ENCODE assay signal across 21 cellular contexts in genomic region chr2:74886811-74887210, GRCh38. TPM values are rescaled to one million over a fixed set of nuclear protein-coding genes. Genes with fewer than 3 reads are reported as not detected.
DNase-seq lines count a peak whose midpoint lies in the region; ATAC-seq, FAIRE-seq and TF ChIP-seq lines count a peak whose summit lies in the region.
"Had no signal": no experiment of that assay in that cellular context is flagged by ENCODE, and none has a peak within 500 bp of the region (broad histone marks: within the 10 kb centered on the region; RNA-seq: fewer than 3 reads in every experiment).

No MANE protein-coding gene starts in this region.

- no peak for TF ChIP-seq RAD21 in GM12878 (IDR thresholded peaks at IDR 0.05; ENCODE audit: insufficient read depth, low read depth, low read length)

- no peaks in the 10 kb centered on the region for H3K4me1 ChIP-seq in OCI-LY7 (ENCODE audit: insufficient read depth, low read length, poor library complexity, severe bottlenecking)
- H3K4me1 ChIP-seq in GM12878 (ENCODE audit: control insufficient read depth, insufficient read depth, low read length), result no peaks in the 10 kb centered on the region
- H3K4me1 ChIP-seq: right atrium auricular region had no signal

- H3K36me3 Mint-ChIP-seq in activated T-cell treated with anti-CD3 and anti-CD28 coated beads, Interleukin-2, amount 50 U/mL, for 24 hours (ENCODE audit: low read depth), result peaks cover 97% of the 10 kb centered on the region
- H3K36me3 Mint-ChIP-seq in activated T-cell treated with anti-CD3 and anti-CD28 coated beads, Interleukin-2, amount 50 U/mL, for 4 hours (ENCODE audit: insufficient read depth), result peaks cover 74% of the 10 kb centered on the region

- no peaks in the 10 kb centered on the region for H3K27me3 ChIP-seq in GM12878 (replicated peaks in 1 of 2; ENCODE audit: control insufficient read depth in 2 of 2, insufficient read depth in 2 of 2, low read length in 1 of 2)
- H3K27me3 ChIP-seq: right atrium auricular region had no signal

- TF ChIP-seq CTCF in OCI-LY7 (conservative IDR thresholded peaks at IDR 0.05; ENCODE audit: low read length) (peak; percentile 46), GM12878 (IDR thresholded peaks at IDR 0.05 in 2 of 3, conservative IDR thresholded peaks at IDR 0.05 in 1 of 3; ENCODE audit: control insufficient read depth in 2 of 3, extremely low read depth in 1 of 3, insufficient read depth in 1 of 3, low read depth in 3 of 3, low read length in 3 of 3) (0 out of 6 replicates have a peak, but pooled peaks of 1 of the 3 experiments have one; percentile 8)

- BruUV-seq in OCI-LY7 (replicated peaks; lab: Mats Ljungman, UMichigan) (no TSS peak), GM12878 (replicated peaks; lab: Mats Ljungman, UMichigan) (no TSS peak)

- H3K4me3 Mint-ChIP-seq in activated T-cell treated with anti-CD3 and anti-CD28 coated beads, Interleukin-2, amount 50 U/mL, for 24 hours, result no peak overlapping the region
- no peak overlapping the region for H3K4me3 Mint-ChIP-seq in activated T-cell treated with anti-CD3 and anti-CD28 coated beads, Interleukin-2, amount 50 U/mL, for 4 hours
- H3K4me3 Mint-ChIP-seq: stimulated activated naive CD8-positive, alpha-beta T cell treated with anti-CD3 and anti-CD28 coated beads, Interleukin-15, Interleukin-2, amounts not matched to agents 100 ng/mL and 50 ng/mL, for 24 hours had no signal

- H3K4me2 ChIP-seq in OCI-LY7 (ENCODE audit: low read length) (no peak overlapping the region), GM12878 (ENCODE audit: control insufficient read depth, insufficient read depth) (no peak overlapping the region)

- no peak for DNase-seq in activated T-cell treated with anti-CD3 and anti-CD28 coated beads, Interleukin-2, amount 50 U/mL, for 24 hours
- DNase-seq in activated T-cell treated with anti-CD3 and anti-CD28 coated beads, Interleukin-2, amount 50 U/mL, for 4 hours, result no peak
- DNase-seq in OCI-LY7 (ENCODE audit: low spot score), result no peak
- DNase-seq in GM12878 (ENCODE audit: low read depth, low spot score), result no peak
- DNase-seq in stimulated activated CD8-positive, alpha-beta memory T cell treated with anti-CD3 and anti-CD28 coated beads, Interleukin-4, amount 100 ng/mL, for 48 hours, result peak; percentile 20
- DNase-seq in NCI-H128 (lab: John Stamatoyannopoulos, UW; ENCODE audit: unreplicated experiment), result no peak
- DNase-seq in NCI-H1092 (lab: John Stamatoyannopoulos, UW), result no peak
- no peak for DNase-seq in HUDEP-2 (lab: John Stamatoyannopoulos, UW; ENCODE audit: unreplicated experiment in 76 of 76)
- DNase-seq: activated effector memory CD4-positive, alpha-beta T cell treated with Interleukin-2 at 50 U/mL for 16 hours; amygdala; KBM-7; left colon; mucosa of descending colon; NCI-H1105 treated with DMSO at 0.1 percent for 48 hours; NCI-H2171 treated with DMSO at 0.1 percent for 48 hours; T-helper 1 cell had no signal

- no peaks in the 10 kb centered on the region for H3K79me2 ChIP-seq in OCI-LY7 (ENCODE audit: insufficient read depth, low read depth, low read length)
- H3K79me2 ChIP-seq in GM12878 (ENCODE audit: control insufficient read depth, insufficient read depth, low read length), result no peaks in the 10 kb centered on the region

- POLR2A ChIA-PET in OCI-LY7 (lab: Charles Lee), result no interaction called here
- POLR2A ChIA-PET in GM12878 (lab: Charles Lee), result no interaction called here

- no peak for ATAC-seq in activated T-cell treated with anti-CD3 and anti-CD28 coated beads, Interleukin-2, amount 50 U/mL, for 4 hours
- ATAC-seq in GM12878, result no peak
- ATAC-seq: left colon, mucosa of descending colon had no signal

- in situ Hi-C loops in GM12878 (cut with MboI), result no loop called here

- TF ChIP-seq POLR2A in GM12878 (IDR thresholded peaks at IDR 0.05; ENCODE audit: low read depth, low read length), result no peak

- no peaks in the 10 kb centered on the region for H3K4me1 Mint-ChIP-seq in activated T-cell treated with anti-CD3 and anti-CD28 coated beads, Interleukin-2, amount 50 U/mL, for 24 hours (ENCODE audit: low read depth)
- H3K4me1 Mint-ChIP-seq in activated T-cell treated with anti-CD3 and anti-CD28 coated beads, Interleukin-2, amount 50 U/mL, for 4 hours (ENCODE audit: low read depth), result no peaks in the 10 kb centered on the region

- H2AFZ ChIP-seq in OCI-LY7 (ENCODE audit: low read length) (no peak overlapping the region), GM12878 (ENCODE audit: control insufficient read depth, low read depth, low read length) (no peak overlapping the region)

- CTCF ChIA-PET in OCI-LY7 (lab: Charles Lee; ENCODE audit: unreplicated experiment), result no interaction called here
- CTCF ChIA-PET in GM12878 (lab: Yijun Ruan, JAX), result no interaction called here

- WGBS in GM12878 (ENCODE audit: insufficient coverage, insufficient replicate concordance, low lambda C conversion rate, missing lambda C conversion rate), result 85% methylated on average over 4 of the region's 4 CpGs

- H3K9me2 ChIP-seq in OCI-LY7 (ENCODE audit: insufficient read depth, low read length), result no peaks in the 10 kb centered on the region

- no peak for FAIRE-seq in GM12878 (lab: Jason Lieb, UNC)
- FAIRE-seq: endometrium, urothelium cell line had no signal

- no peak overlapping the region for H3K4me3 ChIP-seq in OCI-LY7 (ENCODE audit: low read depth, low read length, poor library complexity, severe bottlenecking)
- no peak overlapping the region for H3K4me3 ChIP-seq in GM12878
- H3K4me3 ChIP-seq: mucosa of descending colon, right atrium auricular region had no signal

- TF ChIP-seq EP300 in GM12878 (IDR thresholded peaks at IDR 0.05; ENCODE audit: borderline replicate concordance in 1 of 2, control insufficient read depth in 1 of 2, low read depth in 2 of 2, low read length in 2 of 2), result no peak

- H3K36me3 ChIP-seq in OCI-LY7 (ENCODE audit: insufficient read depth, low read length) (peaks cover 98% of the 10 kb centered on the region), GM12878 (ENCODE audit: control insufficient read depth in 2 of 2, insufficient read depth in 2 of 2, low read length in 1 of 2) (peaks cover 40 to 60% of the 10 kb centered on the region in 2 experiments)
- H3K36me3 ChIP-seq: right atrium auricular region had no signal

- H3K9ac ChIP-seq in GM12878 (ENCODE audit: control insufficient read depth, insufficient read depth, low read length), result no peak overlapping the region

- RAD21 ChIA-PET in GM12878 (lab: Charles Lee; ENCODE audit: unreplicated experiment), result no interaction called here

- H4K20me1 ChIP-seq in OCI-LY7 (ENCODE audit: insufficient read depth, low read length) (no peaks in the 10 kb centered on the region), GM12878 (ENCODE audit: control insufficient read depth, insufficient read depth) (no peaks in the 10 kb centered on the region; the same call in 1 of the 2 replicates)

- SMC1A ChIA-PET in GM12878 (lab: Charles Lee; ENCODE audit: uncharacterized antibody, unreplicated experiment), result interaction anchor here (0.6 kb wide), 1 partner anchor 212 kb away, joined by 3 read pairs; no protein-coding TSS in a partner anchor

- no peaks in the 10 kb centered on the region for H3K27me3 Mint-ChIP-seq in activated T-cell treated with anti-CD3 and anti-CD28 coated beads, Interleukin-2, amount 50 U/mL, for 24 hours
- no peaks in the 10 kb centered on the region for H3K27me3 Mint-ChIP-seq in activated T-cell treated with anti-CD3 and anti-CD28 coated beads, Interleukin-2, amount 50 U/mL, for 4 hours (ENCODE audit: low read depth)
- H3K27me3 Mint-ChIP-seq: stimulated activated naive CD8-positive, alpha-beta T cell treated with anti-CD3 and anti-CD28 coated beads, Interleukin-15, Interleukin-2, amounts not matched to agents 100 ng/mL and 50 ng/mL, for 24 hours had no signal

- H3K9me3 ChIP-seq in OCI-LY7 (ENCODE audit: low read length) (no peaks in the 10 kb centered on the region), GM12878 (replicated peaks; ENCODE audit: control insufficient read depth, insufficient read depth, low read length) (no peaks in the 10 kb centered on the region)
- H3K9me3 ChIP-seq: mucosa of descending colon, right atrium auricular region had no signal

- H3K9me3 Mint-ChIP-seq in activated T-cell treated with anti-CD3 and anti-CD28 coated beads, Interleukin-2, amount 50 U/mL, for 24 hours, result no peaks in the 10 kb centered on the region
- H3K9me3 Mint-ChIP-seq in activated T-cell treated with anti-CD3 and anti-CD28 coated beads, Interleukin-2, amount 50 U/mL, for 4 hours, result no peaks in the 10 kb centered on the region
- H3K9me3 Mint-ChIP-seq: stimulated activated naive CD8-positive, alpha-beta T cell treated with anti-CD3 and anti-CD28 coated beads, Interleukin-15, Interleukin-2, amounts not matched to agents 100 ng/mL and 50 ng/mL, for 24 hours had no signal

- H3K27ac Mint-ChIP-seq in activated T-cell treated with anti-CD3 and anti-CD28 coated beads, Interleukin-2, amount 50 U/mL, for 24 hours, result peak overlapping the region; percentile 34
- H3K27ac Mint-ChIP-seq: stimulated activated naive CD8-positive, alpha-beta T cell treated with anti-CD3 and anti-CD28 coated beads, Interleukin-15, Interleukin-2, amounts not matched to agents 100 ng/mL and 50 ng/mL, for 24 hours had no signal

- no peak overlapping the region for H3K27ac ChIP-seq in OCI-LY7 (ENCODE audit: low read depth, low read length, poor library complexity, severe bottlenecking)
- H3K27ac ChIP-seq in GM12878 (ENCODE audit: control insufficient read depth, insufficient read depth), result no peak overlapping the region
- H3K27ac ChIP-seq: HL-60, right atrium auricular region had no signal

- intact Hi-C loops in OCI-LY7 (cut with micrococcal nuclease; ENCODE audit: unreplicated experiment) (no loop called here), GM12878 (cut with micrococcal nuclease; ENCODE audit: unreplicated experiment) (no loop called here)

RNA-seq across cellular contexts. Expression of gene HK2, which starts 52.9 kb away (rescaled TPM):
- total RNA-seq in activated T-cell treated with anti-CD3 and anti-CD28 coated beads, Interleukin-2, amount 50 U/mL, for 4 hours, result 100 to 1,000 TPM; 108 to 111 (median 110) TPM
- 8.6 and 11.8 TPM in 2 replicates for total RNA-seq in OCI-LY7 (2014; rRNA removed; shearing (Covaris generic))
- total RNA-seq in OCI-LY7 (2022) (30.2 and 50.5 TPM in 2 replicates), GM12878 (2014; rRNA removed) (16.1 and 16.3 TPM in 2 replicates), GM12878 (2014; rRNA removed; fragmentation: Illumina TruSeq; extraction: Trizol) (17.9 and 18.1 TPM in 2 replicates), GM12878 (2021) (36.4 and 38.9 TPM in 2 replicates)
- 63.6 and 80.5 TPM in 2 replicates for total RNA-seq in GM12878 (2013; cell fraction: nucleolus; rRNA removed)
- polyA plus RNA-seq in GM12878 (2011; ENCODE audit: low read depth), result 19.0 TPM
- polyA plus RNA-seq in GM12878 (2011; rRNA removed) (52.7 and 73.1 TPM in 2 replicates), GM12878 (2014; fragmentation: Illumina TruSeq; extraction: Trizol) (21.7 and 23.6 TPM in 2 replicates), GM12878 (2014; fragmentation: Nextera tagmentation; extraction: Ambion mirVana) (1 to 10 TPM; 5.0 to 6.4 TPM), GM12878 (2014; rRNA removed) (20.7 and 22.8 TPM in 2 replicates), GM12878 (2016; fragmentation: Nextera tagmentation; extraction: Ambion mirVana) (10 to 100 TPM; 19.6 to 21.3 TPM)
- 48.9 and 55.8 TPM in 2 replicates for polyA plus RNA-seq in GM12878 (2011; cell fraction: cytosol; rRNA removed)
- polyA plus RNA-seq in GM12878 (2011; cell fraction: nucleus; rRNA removed), result 79.9 and 80.2 TPM in 2 replicates
- polyA plus RNA-seq in GM12878 (2012), result 27.4 and 47.4 TPM in 2 replicates
- polyA minus RNA-seq in GM12878 (2011; rRNA and poly(A)+ RNA removed), result 164 and 192 TPM in 2 replicates
- 50.4 and 50.6 TPM in 2 replicates for polyA minus RNA-seq in GM12878 (2011; cell fraction: cytosol; rRNA and poly(A)+ RNA removed)
- polyA minus RNA-seq in GM12878 (2011; cell fraction: nucleus; rRNA and poly(A)+ RNA removed), result 58.2 and 72.9 TPM in 2 replicates
